32 cellular contexts compared by ENCODE assay signal in genomic region chr1:245419572-245419971, GRCh38.
"Had no signal": no experiment of that assay in that cellular context is flagged by ENCODE, and none has a peak within 500 bp of the region (broad histone marks: within the 10 kb centered on the region; RNA-seq: fewer than 3 reads in every experiment).

No MANE protein-coding gene starts in this region.

- H3K9me3 ChIP-seq: adrenal gland, body of pancreas, breast epithelium, Peyer's patch, SJSA1, SK-N-SH had no signal

- H3K9me3 Mint-ChIP-seq: activated CD4-positive, alpha-beta T cell treated with anti-CD3 and anti-CD28 coated beads, Interleukin-2, amount 10 ng/mL, durations not matched to agents 7 days and 5 days; activated naive CD4-positive, alpha-beta T cell treated with anti-CD3 and anti-CD28 coated beads for 36 hours; activated naive CD4-positive, alpha-beta T cell treated with anti-CD3 and anti-CD28 coated beads, Interleukin-2, amount 50 U/mL, for 72 hours; activated T-cell treated with anti-CD3 and anti-CD28 coated beads, Interleukin-2, amount 50 U/mL, for 24 hours; activated T-helper 2 cell treated with anti-CD3 and anti-CD28 coated beads, Interferon-gamma antibody, Interleukin-2, Interleukin-4, amounts not matched to agents 10 μg/mL and 5 μg/mL and 100 μg/mL, durations not matched to agents 14 hours and 24 hours and 36 hours; T-helper 1 cell treated with Interleukin-12 subunit alpha and Interleukin-12 subunit beta and Interleukin-4 antibody, amounts not matched to agents 30 μg/mL and 1 μg/mL, for 36 hours; T-helper 2 cell treated with Interferon-gamma antibody and Interleukin-4, amounts not matched to agents 5 μg/mL and 100 μg/mL, for 36 hours had no signal

- H3K36me3 ChIP-seq: adrenal gland, breast epithelium, Peyer's patch, SJSA1 had no signal

- H3K9ac ChIP-seq: SK-N-SH had no signal

- H3K4me2 ChIP-seq: SK-N-SH had no signal

- H3K27me3 ChIP-seq: adrenal gland, body of pancreas, breast epithelium, Peyer's patch, SJSA1 had no signal

- H3K27ac ChIP-seq: adrenal gland, body of pancreas, breast epithelium, Peyer's patch, SJSA1 had no signal

- DNase-seq: activated CD4-positive, alpha-beta T cell treated with anti-CD3 and anti-CD28 coated beads for 36 hours; activated CD4-positive, alpha-beta T cell treated with anti-CD3 and anti-CD28 coated beads, Interleukin-2, amount 10 ng/mL, durations not matched to agents 7 days and 5 days; activated CD4-positive, alpha-beta T cell treated with anti-CD3 and anti-CD28 coated beads, Interleukin-2, amount 50 U/mL, for 48 hours; activated CD8-positive, alpha-beta T cell treated with anti-CD3 and anti-CD28 coated beads, Interleukin-2, amount 10 ng/mL, durations not matched to agents 7 days and 5 days; activated gamma-delta T cell; activated naive CD4-positive, alpha-beta T cell treated with anti-CD3 and anti-CD28 coated beads for 36 hours; activated T-cell treated with anti-CD3 and anti-CD28 coated beads, Interleukin-2, amount 50 U/mL, for 24 hours; adrenal gland; body of pancreas; central memory CD4-positive, alpha-beta T cell; Karpas-422; KBM-7; NCI-H1105; NCI-H1417 treated with DMSO at 0.1 percent for 48 hours; NCI-H187 treated with DMSO at 0.1 percent for 48 hours; NCI-H2081; NCI-H510A; NCI-H526; NCI-H748 treated with DMSO at 0.1 percent for 48 hours; NK-92 treated with Interleukin-12 subunit alpha and Interleukin-12 subunit beta, amount 100 ng/mL, for 24 hours; PC-3; Peyer's patch; RPMI8226; SHP77 treated with DMSO at 0.1 percent for 48 hours; SK-N-SH had no signal

- H3K4me3 ChIP-seq: adrenal gland, body of pancreas, breast epithelium, Peyer's patch, SJSA1 had no signal

- H3K27ac Mint-ChIP-seq: activated CD4-positive, alpha-beta T cell treated with anti-CD3 and anti-CD28 coated beads for 36 hours; activated CD4-positive, alpha-beta T cell treated with anti-CD3 and anti-CD28 coated beads, Interleukin-2, amount 10 ng/mL, durations not matched to agents 7 days and 5 days; activated CD8-positive, alpha-beta T cell treated with anti-CD3 and anti-CD28 coated beads, Interleukin-2, amount 10 ng/mL, durations not matched to agents 7 days and 5 days; activated naive CD4-positive, alpha-beta T cell treated with anti-CD3 and anti-CD28 coated beads for 36 hours; activated naive CD4-positive, alpha-beta T cell treated with anti-CD3 and anti-CD28 coated beads, Interleukin-2, amount 50 U/mL, for 72 hours; activated T-cell treated with anti-CD3 and anti-CD28 coated beads, Interleukin-2, amount 50 U/mL, for 24 hours; activated T-helper 2 cell treated with anti-CD3 and anti-CD28 coated beads, Interferon-gamma antibody, Interleukin-2, Interleukin-4, amounts not matched to agents 10 μg/mL and 5 μg/mL and 100 μg/mL, durations not matched to agents 14 hours and 24 hours and 36 hours; T-helper 1 cell treated with Interleukin-12 subunit alpha and Interleukin-12 subunit beta and Interleukin-4 antibody, amounts not matched to agents 30 μg/mL and 1 μg/mL, for 36 hours; T-helper 2 cell treated with Interferon-gamma antibody and Interleukin-4, amounts not matched to agents 5 μg/mL and 100 μg/mL, for 36 hours had no signal

- H3K4me3 Mint-ChIP-seq: activated CD4-positive, alpha-beta T cell treated with anti-CD3 and anti-CD28 coated beads for 36 hours; activated CD4-positive, alpha-beta T cell treated with anti-CD3 and anti-CD28 coated beads, Interleukin-2, amount 10 ng/mL, durations not matched to agents 7 days and 5 days; activated CD8-positive, alpha-beta T cell treated with anti-CD3 and anti-CD28 coated beads, Interleukin-2, amount 10 ng/mL, durations not matched to agents 7 days and 5 days; activated naive CD4-positive, alpha-beta T cell treated with anti-CD3 and anti-CD28 coated beads for 36 hours; activated T-cell treated with anti-CD3 and anti-CD28 coated beads, Interleukin-2, amount 50 U/mL, for 24 hours; T-helper 1 cell treated with Interleukin-12 subunit alpha and Interleukin-12 subunit beta and Interleukin-4 antibody, amounts not matched to agents 30 μg/mL and 1 μg/mL, for 36 hours; T-helper 2 cell treated with Interferon-gamma antibody and Interleukin-4, amounts not matched to agents 5 μg/mL and 100 μg/mL, for 36 hours had no signal

- H3K4me1 ChIP-seq: adrenal gland, body of pancreas, breast epithelium, Peyer's patch, SJSA1 had no signal

- H3K4me1 Mint-ChIP-seq: activated CD4-positive, alpha-beta T cell treated with anti-CD3 and anti-CD28 coated beads for 36 hours; activated CD4-positive, alpha-beta T cell treated with anti-CD3 and anti-CD28 coated beads, Interleukin-2, amount 10 ng/mL, durations not matched to agents 7 days and 5 days had no signal

- H3K27me3 Mint-ChIP-seq: activated CD4-positive, alpha-beta T cell treated with anti-CD3 and anti-CD28 coated beads for 36 hours; activated CD4-positive, alpha-beta T cell treated with anti-CD3 and anti-CD28 coated beads, Interleukin-2, amount 10 ng/mL, durations not matched to agents 7 days and 5 days had no signal

- ATAC-seq: activated CD4-positive, alpha-beta T cell treated with anti-CD3 and anti-CD28 coated beads for 36 hours; activated CD4-positive, CD25-positive, alpha-beta regulatory T cell treated with anti-CD3 and anti-CD28 coated beads, Interleukin-2, amount 50 U/mL, for 24 hours; activated CD8-positive, alpha-beta T cell treated with anti-CD3 and anti-CD28 coated beads, Interleukin-2, amount 10 ng/mL, durations not matched to agents 7 days and 5 days; activated naive CD4-positive, alpha-beta T cell treated with anti-CD3 and anti-CD28 coated beads, Interleukin-2, amount 50 U/mL, for 72 hours; body of pancreas; PC-3 had no signal

- H3K36me3 Mint-ChIP-seq: activated naive CD4-positive, alpha-beta T cell treated with anti-CD3 and anti-CD28 coated beads, Interleukin-2, amount 50 U/mL, for 72 hours had no signal
